In genomic region chr6:151229401-151230276, GRCh38 we compare ENCODE assay signal across 1 cellular context.
TF ChIP-seq lines count a peak whose summit lies in the region.

No MANE protein-coding gene starts in this region.

TF ChIP-seq in K562, 482 proteins besides CTCF, POLR2A, EP300 and RAD21 (continued from another document and continues in another):
- TF ChIP-seq MLLT1 (IDR thresholded peaks at IDR 0.05) (peak in 1 of 2 experiments; percentile 77; a peak in 1 of 4 replicates), GABPA (tag; conservative IDR thresholded peaks at IDR 0.05; ENCODE audit: low read depth) (0 out of 2 replicates have a peak, but pooled peaks have one; percentile 44), REST (CRISPR knock-in tag; IDR thresholded peaks at IDR 0.05; ENCODE audit: low read depth) (no peak), SMARCA4 (IDR thresholded peaks at IDR 0.05) (peak; percentile 88), CBX3 (IDR thresholded peaks at IDR 0.05; ENCODE audit: borderline replicate concordance in 1 of 2, low read length in 2 of 2) (no peak; a peak in 1 of 3 replicates), NELFE (IDR thresholded peaks at IDR 0.05; ENCODE audit: insufficient read depth, insufficient read length) (no peak), ATF4 (CRISPR knock-in tag; IDR thresholded peaks at IDR 0.05) (no peak), ZNF280A (IDR thresholded peaks at IDR 0.05; ENCODE audit: low read depth, partially characterized antibody) (no peak), ARID3A (IDR thresholded peaks at IDR 0.05; ENCODE audit: borderline replicate concordance, low read depth, low read length) (peak; percentile 52; the same call in 1 of the 2 replicates), ARNT (IDR thresholded peaks at IDR 0.05) (peak; percentile 52 to 58; a peak in 2 of 4 replicates), SMARCC2 (IDR thresholded peaks at IDR 0.05; ENCODE audit: low read depth) (peak; percentile 79), ZNF395 (CRISPR knock-in tag; IDR thresholded peaks at IDR 0.05) (no peak), ZBTB2 (IDR thresholded peaks at IDR 0.05) (peak; percentile 42; the same call in 1 of the 2 replicates), ZNF253 (CRISPR knock-in tag; conservative IDR thresholded peaks at IDR 0.05) (no peak), ADNP (tag; IDR thresholded peaks at IDR 0.05) (no peak), ZNF586 (CRISPR knock-in tag; conservative IDR thresholded peaks at IDR 0.05) (no peak), HDAC1 (IDR thresholded peaks at IDR 0.05) (peak in 1 of 2 experiments; percentile 34; a peak in 1 of 4 replicates), ZNF263 (CRISPR knock-in tag; IDR thresholded peaks at IDR 0.05; ENCODE audit: borderline replicate concordance) (no peak), FUS (optimal IDR thresholded peaks at IDR 0.05; ENCODE audit: low read depth, low read length) (no peak), ZNF347 (CRISPR knock-in tag; IDR thresholded peaks at IDR 0.05; ENCODE audit: low read depth) (no peak), ZNF445 (CRISPR knock-in tag; IDR thresholded peaks at IDR 0.05; ENCODE audit: low read depth) (no peak), C11orf30 (IDR thresholded peaks at IDR 0.05; ENCODE audit: low read depth) (no peak), ZFP36 (IDR thresholded peaks at IDR 0.05; ENCODE audit: low read depth, low read length, partially characterized antibody) (peak; percentile 69), ETV1 (tag; conservative IDR thresholded peaks at IDR 0.05; ENCODE audit: low read depth) (no peak), PRDM10 (IDR thresholded peaks at IDR 0.05; ENCODE audit: partially characterized antibody) (peak; percentile 14), ELF4 (CRISPR knock-in tag; IDR thresholded peaks at IDR 0.05) (0 out of 2 replicates have a peak, but pooled peaks have one; percentile 32), SP1 (CRISPR knock-in tag; IDR thresholded peaks at IDR 0.05) (no peak), BACH1 (tag; IDR thresholded peaks at IDR 0.05) (peak; percentile 9; the same call in 1 of the 2 replicates), CHAMP1 (IDR thresholded peaks at IDR 0.05) (no peak), KAT2B (IDR thresholded peaks at IDR 0.05; ENCODE audit: low read depth, low read length) (no peak), CBFA2T2 (conservative IDR thresholded peaks at IDR 0.05) (peak; percentile 24), MBD2 (IDR thresholded peaks at IDR 0.05; ENCODE audit: borderline replicate concordance, low read depth) (0 out of 2 replicates have a peak, but pooled peaks have one; percentile 27), AFF1 (IDR thresholded peaks at IDR 0.05; ENCODE audit: low read depth in 1 of 2, partially characterized antibody in 2 of 2) (no peak)
